In the genomic region with DNA sequence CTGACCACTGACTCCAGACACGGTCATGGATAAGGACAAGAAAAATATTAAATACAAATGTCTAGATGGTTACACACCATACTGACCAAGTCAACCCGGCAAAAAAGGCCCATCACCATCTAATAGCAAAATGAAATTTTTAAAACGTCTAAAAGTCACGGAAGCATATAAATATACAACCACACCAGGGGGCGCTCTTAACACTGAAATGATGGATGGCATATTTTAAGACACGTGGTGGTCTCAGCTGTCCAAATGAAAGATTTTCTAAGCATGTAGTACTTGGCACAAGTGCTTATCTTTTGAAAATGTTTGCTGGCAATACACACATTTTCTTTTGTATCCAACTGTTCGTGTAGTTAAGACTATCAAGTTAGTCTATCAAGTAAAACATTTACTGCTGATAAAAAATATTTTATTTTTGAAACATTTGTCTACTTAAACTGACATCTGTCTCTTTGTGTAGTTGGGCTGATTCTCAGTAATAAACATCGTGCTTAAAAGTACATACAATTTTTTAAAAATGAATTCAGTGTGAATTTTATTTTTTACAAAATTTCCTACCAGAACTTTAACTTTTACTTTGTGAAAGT, we compare ENCODE assay signal across 9 cellular contexts.
DNase-seq lines count a peak whose midpoint lies in the region; ATAC-seq and TF ChIP-seq lines count a peak whose summit lies in the region.
"Had no signal": no experiment of that assay in that cellular context is flagged by ENCODE, and none has a peak within 500 bp of the region (broad histone marks: within the 10 kb centered on the region; RNA-seq: fewer than 3 reads in every experiment).

No MANE protein-coding gene starts in this region.

- no peaks in the 10 kb centered on the region for H3K9me3 Mint-ChIP-seq in activated naive CD4-positive, alpha-beta T cell treated with anti-CD3 and anti-CD28 coated beads for 36 hours

- H3K4me3 ChIP-seq in AG04450 (ENCODE audit: low read depth, low read length) (no peak overlapping the region), OCI-LY1 (ENCODE audit: low read depth, low read length, poor library complexity, severe bottlenecking) (no peak overlapping the region), hepatocyte (no peak overlapping the region)

- ATAC-seq in HG03442 (IDR thresholded peaks at IDR 0.05; ENCODE audit: unreplicated experiment): peak; percentile 66

- peak; percentile 74 for TF ChIP-seq CTCF in AG04450 (IDR thresholded peaks at IDR 0.05; ENCODE audit: low read depth, low read length)
- peak; percentile 65 for TF ChIP-seq CTCF in GM12873 (IDR thresholded peaks at IDR 0.05; ENCODE audit: insufficient read depth, low read depth, low read length, missing control alignments)
- TF ChIP-seq CTCF in OCI-LY1 (IDR thresholded peaks at IDR 0.05; ENCODE audit: low read length): peak; percentile 77
- TF ChIP-seq CTCF in hepatocyte (IDR thresholded peaks at IDR 0.05; ENCODE audit: poor library complexity): peak; percentile 84

- no peak overlapping the region for H3K4me3 Mint-ChIP-seq in activated naive CD4-positive, alpha-beta T cell treated with anti-CD3 and anti-CD28 coated beads for 36 hours

- CTCF ChIA-PET in AG04450 (lab: Charles Lee): interaction anchor here (0.6 to 4.1 kb wide), 27 partner anchors 8 to 1657 kb away, joined by 3 to 31 read pairs (median 3); no protein-coding TSS in a partner anchor
- CTCF ChIA-PET in activated naive CD4-positive, alpha-beta T cell treated with anti-CD3 and anti-CD28 coated beads for 36 hours (lab: Charles Lee): interaction anchor here (1.0 to 2.0 kb wide), 7 partner anchors 9 to 539 kb away, joined by 3 to 14 read pairs (median 3); no protein-coding TSS in a partner anchor

- POLR2A ChIA-PET in AG04450 (lab: Yijun Ruan, JAX): no interaction called here

- intact Hi-C loops in activated naive CD4-positive, alpha-beta T cell treated with anti-CD3 and anti-CD28 coated beads for 36 hours (cut with micrococcal nuclease): loop anchor here (1.0 to 10.0 kb wide), 5 partner anchors 188 to 1090 kb away; no protein-coding TSS in a partner anchor

- no peak overlapping the region for H3K9ac ChIP-seq in OCI-LY1 (ENCODE audit: low read length)

- WGBS in hepatocyte (ENCODE audit: low lambda C conversion rate, missing lambda C conversion rate): 11% methylated on average over 8 of the region's 8 CpGs

- no peak overlapping the region for H3K27ac Mint-ChIP-seq in activated naive CD4-positive, alpha-beta T cell treated with anti-CD3 and anti-CD28 coated beads for 36 hours

- no peaks in the 10 kb centered on the region for H3K27me3 Mint-ChIP-seq in activated naive CD4-positive, alpha-beta T cell treated with anti-CD3 and anti-CD28 coated beads for 36 hours (ENCODE audit: low read depth)

- H3K4me2 ChIP-seq in OCI-LY1 (ENCODE audit: low read length): no peak overlapping the region
- no peak overlapping the region for H3K4me2 ChIP-seq in hepatocyte

- H3K27me3 ChIP-seq in AG04450 (ENCODE audit: control insufficient read depth, insufficient read depth, low read length) (no peaks in the 10 kb centered on the region), OCI-LY1 (ENCODE audit: insufficient read depth, low read length) (no peaks in the 10 kb centered on the region), hepatocyte (no peaks in the 10 kb centered on the region)

- no peaks in the 10 kb centered on the region for H3K4me1 ChIP-seq in OCI-LY1 (ENCODE audit: insufficient read depth, low read length, severe bottlenecking)
- no peaks in the 10 kb centered on the region for H3K4me1 ChIP-seq in hepatocyte (ENCODE audit: insufficient read depth)

- H2AFZ ChIP-seq in OCI-LY1 (ENCODE audit: low read length) (no peak overlapping the region), hepatocyte (peak overlapping the region; percentile 21)

- H3K79me2 ChIP-seq in OCI-LY1 (ENCODE audit: insufficient read depth, low read length) (no peaks in the 10 kb centered on the region), hepatocyte (no peaks in the 10 kb centered on the region)

- H3K36me3 ChIP-seq in OCI-LY1 (ENCODE audit: insufficient read depth, low read length): no peaks in the 10 kb centered on the region
- no peaks in the 10 kb centered on the region for H3K36me3 ChIP-seq in hepatocyte (replicated peaks; ENCODE audit: insufficient read depth, low read depth)

- H3K27ac ChIP-seq in AG04450 (ENCODE audit: low read depth, low read length) (no peak overlapping the region), OCI-LY1 (ENCODE audit: low read depth, low read length, poor library complexity, severe bottlenecking) (no peak overlapping the region), hepatocyte (no peak overlapping the region)

- no peaks in the 10 kb centered on the region for H3F3A ChIP-seq in OCI-LY1 (ENCODE audit: insufficient read depth, low read length)

- H3K36me3 Mint-ChIP-seq in activated naive CD4-positive, alpha-beta T cell treated with anti-CD3 and anti-CD28 coated beads for 36 hours (ENCODE audit: low read depth): no peaks in the 10 kb centered on the region

- H3K9me3 ChIP-seq in AG04450 (ENCODE audit: control insufficient read depth, insufficient read depth, low read length) (no peaks in the 10 kb centered on the region), OCI-LY1 (ENCODE audit: low read length) (no peaks in the 10 kb centered on the region), hepatocyte (ENCODE audit: low read depth) (no peaks in the 10 kb centered on the region)

- no peaks in the 10 kb centered on the region for H3K4me1 Mint-ChIP-seq in activated naive CD4-positive, alpha-beta T cell treated with anti-CD3 and anti-CD28 coated beads for 36 hours (ENCODE audit: low read depth)

- H4K20me1 ChIP-seq in OCI-LY1 (ENCODE audit: insufficient read depth, low read length) (no peaks in the 10 kb centered on the region), hepatocyte (ENCODE audit: insufficient read depth, poor library complexity, severe bottlenecking) (no peaks in the 10 kb centered on the region)

- H3K9me2 ChIP-seq in OCI-LY1 (ENCODE audit: low read depth, low read length): no peaks in the 10 kb centered on the region
- no peaks in the 10 kb centered on the region for H3K9me2 ChIP-seq in hepatocyte (replicated peaks; ENCODE audit: insufficient read depth)

- DNase-seq in AG04450 (ENCODE audit: low read depth, low spot score): peak; percentile 15
- DNase-seq in activated naive CD4-positive, alpha-beta T cell treated with anti-CD3 and anti-CD28 coated beads for 36 hours: peak; percentile 66
- DNase-seq in hepatocyte (ENCODE audit: low spot score): peak; percentile 83
- peak; percentile 1 to 7 for DNase-seq in stimulated activated CD4-positive, alpha-beta T cell treated with anti-CD3 and anti-CD28 coated beads, Interleukin-1b, Interleukin-23, amount 100 ng/mL, for 1 hour (ENCODE audit: low read depth in 2 of 2)
- DNase-seq in cerebellar nuclear complex (lab: John Stamatoyannopoulos, UW): no peak
- DNase-seq: right cardiac atrium had no signal

Comparison
In these comparisons a context has a peak if more than half of its experiments do, and no peak if none do; other contexts are left out.
1. DNase-seq: peak in AG04450 (single experiment), activated naive CD4-positive, alpha-beta T cell treated with anti-CD3 and anti-CD28 coated beads for 36 hours (single experiment), hepatocyte (single experiment) and stimulated activated CD4-positive, alpha-beta T cell treated with anti-CD3 and anti-CD28 coated beads, Interleukin-1b, Interleukin-23, amount 100 ng/mL, for 1 hour (2 of 2); none in cerebellar nuclear complex (0 of 2).
2. Peak in every context shown above with its lines, with median percentiles within 50 percentile points of each other: CTCF ChIP-seq.